In the genomic region with DNA sequence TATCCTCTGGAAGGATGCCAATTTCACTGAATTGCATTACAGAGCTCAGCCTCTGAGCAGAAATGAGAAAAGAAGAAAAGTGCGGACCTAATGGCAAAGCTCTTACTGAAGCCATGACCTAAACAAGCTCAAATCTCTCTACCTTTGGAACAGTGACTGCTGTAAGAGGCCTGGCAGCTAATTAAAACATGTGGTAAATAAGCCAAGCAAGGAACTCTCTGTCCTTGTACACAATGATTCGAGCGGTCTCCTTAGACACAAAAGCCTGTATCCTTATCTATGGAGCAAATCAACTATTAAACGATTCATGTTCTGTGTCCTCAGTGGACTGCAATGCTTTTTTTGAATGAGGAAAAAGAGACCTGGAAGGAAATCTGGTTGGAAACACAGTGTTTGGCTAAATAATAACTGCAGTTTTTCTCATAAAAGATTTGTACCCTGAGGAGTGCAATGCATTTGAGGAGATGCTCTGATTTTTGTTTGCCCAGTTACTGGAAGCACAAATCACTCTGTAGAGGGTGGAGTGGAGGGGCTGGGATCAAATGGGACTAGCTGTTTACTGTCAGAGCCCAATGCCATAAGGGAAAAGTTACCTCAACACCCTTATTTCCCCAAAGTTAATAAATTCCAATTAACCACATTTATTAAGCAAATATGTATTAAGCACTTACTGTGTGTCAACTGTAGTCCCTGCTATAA, we compare ENCODE assay signal across 15 cellular contexts.
"Had no signal": no experiment of that assay in that cellular context is flagged by ENCODE, and none has a peak within 500 bp of the region (broad histone marks: within the 10 kb centered on the region; RNA-seq: fewer than 3 reads in every experiment).

No MANE protein-coding gene starts in this region.

- H3K36me3 ChIP-seq: adrenal gland, cardiac muscle cell, esophagus squamous epithelium, sigmoid colon, stomach, vagina, WERI-Rb-1 had no signal

- DNase-seq: activated CD4-positive, alpha-beta T cell treated with anti-CD3 and anti-CD28 coated beads, Interleukin-2, amount 50 U/mL, for 4 hours; activated gamma-delta T cell; effector memory CD4-positive, alpha-beta T cell; esophagus squamous epithelium; mesendoderm; naive thymus-derived CD8-positive, alpha-beta T cell; psoas muscle; sigmoid colon; stimulated activated CD4-positive, alpha-beta T cell treated with anti-CD3 and anti-CD28 coated beads, Interleukin-4, amount 100 ng/mL, for 24 hours; stomach; trophoblast cell; WERI-Rb-1 had no signal

- H3K4me1 ChIP-seq: adrenal gland, esophagus squamous epithelium, psoas muscle, sigmoid colon, stomach, vagina had no signal

- H3K27me3 ChIP-seq: adrenal gland, esophagus squamous epithelium, sigmoid colon, stomach, vagina had no signal

- H3K4me3 ChIP-seq: adrenal gland, cardiac muscle cell, esophagus squamous epithelium, psoas muscle, sigmoid colon, stomach, vagina had no signal

- H3K9me3 ChIP-seq: adrenal gland, esophagus squamous epithelium, psoas muscle, sigmoid colon, stomach, vagina had no signal

- H3K27ac ChIP-seq: cardiac muscle cell, esophagus squamous epithelium, psoas muscle, sigmoid colon, stomach, vagina, WERI-Rb-1 had no signal
